ENCODE assay signal across 2 cellular contexts in genomic region chr4:107863416-107863815, GRCh38.
TF ChIP-seq lines count a peak whose summit lies in the region.

No MANE protein-coding gene starts in this region.

TF ChIP-seq in A549, 52 proteins besides CTCF, POLR2A, EP300 and RAD21:
- TF ChIP-seq MAX (IDR thresholded peaks at IDR 0.05) (no peak), SREBF2 (IDR thresholded peaks at IDR 0.05) (no peak), RFX5 (IDR thresholded peaks at IDR 0.05) (no peak), ELK1 (IDR thresholded peaks at IDR 0.05; ENCODE audit: low read depth, low read length) (no peak)

TF ChIP-seq in IMR-90, 13 proteins besides CTCF, POLR2A, EP300 and RAD21:
- TF ChIP-seq CEBPB (IDR thresholded peaks at IDR 0.05; ENCODE audit: low read depth, low read length) (no peak), BHLHE40 (IDR thresholded peaks at IDR 0.05; ENCODE audit: low read depth, low read length) (no peak)
TF ChIP-seq in IMR-90: peak in this region for 0.
